ENCODE assay signal across 14 cellular contexts in the genomic region with DNA sequence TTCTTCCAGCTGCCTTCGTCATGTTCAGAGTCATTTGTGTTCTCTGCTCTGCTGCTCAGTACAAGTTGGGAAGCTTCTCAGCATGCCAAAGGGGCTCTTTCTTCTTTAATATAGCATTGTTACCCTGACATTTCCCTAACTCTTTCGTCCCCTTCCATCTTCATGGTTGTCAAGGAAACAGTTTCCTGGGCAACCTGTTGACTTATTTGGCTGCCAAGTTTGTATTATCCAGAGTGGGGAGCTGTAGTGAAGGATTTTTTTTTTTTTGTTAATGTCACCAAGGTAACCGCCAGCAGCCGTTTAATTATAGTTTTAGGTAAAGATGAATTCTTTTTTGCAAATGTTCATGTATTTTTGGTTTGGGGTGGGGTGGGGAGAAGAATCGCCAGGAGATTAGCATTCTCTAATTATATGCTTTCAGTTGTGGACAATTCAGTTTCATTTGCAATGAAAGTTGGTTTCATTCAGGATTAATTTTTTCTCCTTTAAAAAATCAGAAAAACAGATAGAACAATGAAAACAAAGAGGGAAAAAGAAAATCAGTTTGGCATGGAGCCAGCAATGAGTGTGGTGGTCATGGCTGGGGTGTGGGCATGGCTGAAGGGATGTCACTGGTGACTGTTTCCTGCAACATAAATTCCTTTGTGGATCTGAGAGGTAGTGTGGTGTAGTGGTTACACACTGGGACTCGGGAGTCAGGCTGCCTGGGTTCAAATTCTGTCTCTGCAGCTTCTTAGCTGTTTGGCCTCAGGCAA.
DNase-seq lines count a peak whose midpoint lies in the region; ATAC-seq and TF ChIP-seq lines count a peak whose summit lies in the region.
"Had no signal": no experiment of that assay in that cellular context is flagged by ENCODE, and none has a peak within 500 bp of the region (broad histone marks: within the 10 kb centered on the region; RNA-seq: fewer than 3 reads in every experiment).

No MANE protein-coding gene starts in this region.

- TF ChIP-seq POLR2A in Peyer's patch (IDR thresholded peaks at IDR 0.05): no peak

- H3K9me3 ChIP-seq in BLaER1 (no peaks in the 10 kb centered on the region), Peyer's patch (no peaks in the 10 kb centered on the region)
- H3K9me3 ChIP-seq: BLaER1 treated with 17β-estradiol and CSF1 and Interleukin-3, amounts not matched to agents 10 nM and 100 nM had no signal

- H3K4me1 ChIP-seq in BLaER1 (peaks cover 94% of the 10 kb centered on the region), Peyer's patch (peaks cover 0 to 8% (median 3%) of the 10 kb centered on the region in 4 donors)

- H3K27ac ChIP-seq in BLaER1 (no peak overlapping the region), Peyer's patch (peak overlapping the region in 3 of 4 donors; percentile 51 to 96 (median 86))
- H3K27ac ChIP-seq: BLaER1 treated with 17β-estradiol and CSF1 and Interleukin-3, amounts not matched to agents 10 nM and 100 nM had no signal

- H3K27me3 ChIP-seq in BLaER1 (no peaks in the 10 kb centered on the region), Peyer's patch (peaks cover 0 to 4% of the 10 kb centered on the region in 2 donors)
- H3K27me3 ChIP-seq: BLaER1 treated with 17β-estradiol and CSF1 and Interleukin-3, amounts not matched to agents 10 nM and 100 nM had no signal

- ATAC-seq in HG02981 (IDR thresholded peaks at IDR 0.05; ENCODE audit: unreplicated experiment): no peak
- ATAC-seq in HG02938 (IDR thresholded peaks at IDR 0.05; ENCODE audit: unreplicated experiment): no peak
- ATAC-seq: stimulated activated naive B cell treated with anti-CD40 and anti-IgM and Interleukin-4, amounts not matched to agents 10 μg/mL and 1 μg/mL and 100 μg/mL, for 72 hours had no signal

- no peaks in the 10 kb centered on the region for H3K36me3 ChIP-seq in BLaER1
- no peaks in the 10 kb centered on the region for H3K36me3 ChIP-seq in Peyer's patch
- H3K36me3 ChIP-seq: BLaER1 treated with 17β-estradiol and CSF1 and Interleukin-3, amounts not matched to agents 10 nM and 100 nM had no signal

- no peak overlapping the region for H3K4me3 ChIP-seq in BLaER1
- H3K4me3 ChIP-seq in Peyer's patch: peak overlapping the region in 1 of 4 donors; percentile 37
- H3K4me3 ChIP-seq: BLaER1 treated with 17β-estradiol and CSF1 and Interleukin-3, amounts not matched to agents 10 nM and 100 nM had no signal

- no peak overlapping the region for H3K9ac ChIP-seq in BLaER1
- H3K9ac ChIP-seq: BLaER1 treated with 17β-estradiol and CSF1 and Interleukin-3, amounts not matched to agents 10 nM and 100 nM had no signal

- TF ChIP-seq CTCF in Peyer's patch (IDR thresholded peaks at IDR 0.05): no peak

- DNase-seq in LHCN-M2 (ENCODE audit: low read depth): peak; percentile 12
- no peak for DNase-seq in Peyer's patch
- peak; percentile 53 for DNase-seq in left kidney (ENCODE audit: low read depth, low spot score)
- no peak for DNase-seq in GOT3 (lab: John Stamatoyannopoulos, UW)
- DNase-seq in stimulated activated CD4-positive, alpha-beta T cell treated with anti-CD3 and anti-CD28 coated beads, Interleukin-15, amount 100 ng/mL, for 24 hours: no peak
- DNase-seq: activated CD4-positive, CD25-positive, alpha-beta regulatory T cell; foreskin fibroblast; H7; stimulated activated CD4-positive, alpha-beta T cell treated with anti-CD3 and anti-CD28 coated beads, Interleukin-4, amount 100 ng/mL, for 24 hours; stimulated activated naive B cell treated with anti-CD40 and anti-IgM and Interleukin-4, amounts not matched to agents 10 μg/mL and 1 μg/mL and 100 μg/mL, for 72 hours had no signal

- H3K4me2 ChIP-seq in BLaER1: peak overlapping the region; percentile 20; the same call in 1 of the 2 replicates

- H4K20me1 ChIP-seq in BLaER1: no peaks in the 10 kb centered on the region
- H4K20me1 ChIP-seq: BLaER1 treated with 17β-estradiol and CSF1 and Interleukin-3, amounts not matched to agents 10 nM and 100 nM had no signal

Comparison
In these comparisons a context has a peak if more than half of its experiments do, and no peak if none do; other contexts are left out.
1. DNase-seq: peak in LHCN-M2 (single experiment) and left kidney (single experiment); none in Peyer's patch (0 of 3), GOT3 (single experiment) and stimulated activated CD4-positive, alpha-beta T cell treated with anti-CD3 and anti-CD28 coated beads, Interleukin-15, amount 100 ng/mL, for 24 hours (single experiment).